10 cellular contexts compared by ENCODE assay signal in genomic region chr11:60844045-60844869, GRCh38. TPM values are rescaled to one million over a fixed set of nuclear protein-coding genes. Genes with fewer than 3 reads are reported as not detected.
DNase-seq lines count a peak whose midpoint lies in the region; ATAC-seq, FAIRE-seq and TF ChIP-seq lines count a peak whose summit lies in the region.
"Had no signal": no experiment of that assay in that cellular context is flagged by ENCODE, and none has a peak within 500 bp of the region (broad histone marks: within the 10 kb centered on the region; RNA-seq: fewer than 3 reads in every experiment).

No MANE protein-coding gene starts in this region.

- POLR2A ChIA-PET in naive thymus-derived CD4-positive, alpha-beta T cell (lab: Charles Lee), result no interaction called here

- no peak for TF ChIP-seq CTCF in CD14-positive monocyte (IDR thresholded peaks at IDR 0.05)
- no peak for TF ChIP-seq CTCF in bronchial epithelial cell (IDR thresholded peaks at IDR 0.05; ENCODE audit: insufficient read depth, low read length, severe bottlenecking)

- peak overlapping the region; percentile 78 for H3K27ac ChIP-seq in naive thymus-derived CD4-positive, alpha-beta T cell (ENCODE audit: low read depth, low read length)

- H3K4me3 Mint-ChIP-seq in CD14-positive monocyte, result peak overlapping the region; percentile 32 to 90
- peak overlapping the region; percentile 89 to 95 (median 91) for H3K4me3 Mint-ChIP-seq in naive thymus-derived CD4-positive, alpha-beta T cell

- peaks cover 29 to 30% of the 10 kb centered on the region in 2 donors for H3K36me3 Mint-ChIP-seq in CD14-positive monocyte
- H3K36me3 Mint-ChIP-seq in naive thymus-derived CD4-positive, alpha-beta T cell, result peaks cover 0 to 8% (median 3%) of the 10 kb centered on the region in 5 donors

- H3K9me3 Mint-ChIP-seq in CD14-positive monocyte, result no peaks in the 10 kb centered on the region
- H3K9me3 Mint-ChIP-seq in naive thymus-derived CD4-positive, alpha-beta T cell, result peaks cover 0 to 7% (median 0%) of the 10 kb centered on the region in 11 donors

- no peak for DNase-seq in CD14-positive monocyte (ENCODE audit: low spot score)
- DNase-seq in LHCN-M2 (ENCODE audit: low read depth), result peak; percentile 39
- peak; percentile 35 for DNase-seq in bronchial epithelial cell (ENCODE audit: low read depth)
- no peak for DNase-seq in naive thymus-derived CD4-positive, alpha-beta T cell
- no peak for DNase-seq in COR-L47 (lab: John Stamatoyannopoulos, UW)
- DNase-seq in HUDEP-2 (lab: John Stamatoyannopoulos, UW; ENCODE audit: unreplicated experiment in 76 of 76), result no peak
- no peak for DNase-seq in left cardiac atrium
- DNase-seq: activated gamma-delta T cell treated with Interleukin-2 at 50 U/mL for 16 hours, NCI-H2029 treated with DMSO at 0.1 percent for 48 hours had no signal

- CTCF ChIA-PET in naive thymus-derived CD4-positive, alpha-beta T cell (lab: Charles Lee), result interaction anchor here (1.3 kb wide), 1 partner anchor 55 kb away, joined by 4 read pairs; no protein-coding TSS in a partner anchor

- H3K27me3 Mint-ChIP-seq in CD14-positive monocyte (ENCODE audit: low read depth in 3 of 3), result peaks cover 0 to 4% (median 0%) of the 10 kb centered on the region in 3 donors
- no peaks in the 10 kb centered on the region for H3K27me3 Mint-ChIP-seq in naive thymus-derived CD4-positive, alpha-beta T cell

- H3K27ac Mint-ChIP-seq in CD14-positive monocyte, result peak overlapping the region in 3 of 7 donors; percentile 21 to 55 (median 24)
- peak overlapping the region; percentile 18 to 94 (median 59) for H3K27ac Mint-ChIP-seq in naive thymus-derived CD4-positive, alpha-beta T cell

- FAIRE-seq in bronchial epithelial cell (lab: Jason Lieb, UNC), result no peak

- H3K4me1 ChIP-seq in naive thymus-derived CD4-positive, alpha-beta T cell (ENCODE audit: control insufficient read depth in 2 of 2, insufficient read depth in 2 of 2, low read length in 2 of 2), result peaks cover 26 to 35% of the 10 kb centered on the region in 2 donors

- H3K27me3 ChIP-seq in bronchial epithelial cell (ENCODE audit: control insufficient read depth, insufficient read depth, low read length), result no peaks in the 10 kb centered on the region
- H3K27me3 ChIP-seq in naive thymus-derived CD4-positive, alpha-beta T cell (ENCODE audit: control insufficient read depth in 2 of 2, insufficient read depth in 2 of 2, low read length in 2 of 2), result no peaks in the 10 kb centered on the region

- peaks cover 5% of the 10 kb centered on the region for H3K36me3 ChIP-seq in bronchial epithelial cell (ENCODE audit: control insufficient read depth, insufficient read depth, low read length)
- H3K36me3 ChIP-seq in naive thymus-derived CD4-positive, alpha-beta T cell (ENCODE audit: control insufficient read depth in 2 of 3, insufficient read depth in 3 of 3, low read length in 3 of 3), result peaks cover 0 to 26% (median 1%) of the 10 kb centered on the region in 3 experiments

- ATAC-seq in naive thymus-derived CD4-positive, alpha-beta T cell, result no peak
- no peak for ATAC-seq in GM18858 (IDR thresholded peaks at IDR 0.05; ENCODE audit: unreplicated experiment)
- ATAC-seq in left cardiac atrium, result no peak

- H3K4me3 ChIP-seq in bronchial epithelial cell (ENCODE audit: low read depth, low read length), result no peak overlapping the region
- H3K4me3 ChIP-seq in naive thymus-derived CD4-positive, alpha-beta T cell (ENCODE audit: low read length), result peak overlapping the region; percentile 93

- intact Hi-C loops in CD14-positive monocyte (cut with micrococcal nuclease), result loop anchor here in 1 of 2 donors (5.0 kb wide), 1 partner anchor 63 kb away; the partner anchor contains the start of gene PRPF19
- intact Hi-C loops in naive thymus-derived CD4-positive, alpha-beta T cell (cut with micrococcal nuclease), result loop anchor here (5.0 kb wide), 3 partner anchors 518 to 1278 kb away; partner anchors contain the start of genes CYB561A3 (in 1 of the 2), INCENP (in 1 of the 2), SDHAF2 (in 1 of the 2) and TMEM138 (in 1 of the 2)
- intact Hi-C loops in left cardiac atrium (cut with DNase I), result no loop called here

- peaks cover 49% of the 10 kb centered on the region for H3K4me1 Mint-ChIP-seq in CD14-positive monocyte
- peaks cover 31 to 49% (median 41%) of the 10 kb centered on the region in 7 donors for H3K4me1 Mint-ChIP-seq in naive thymus-derived CD4-positive, alpha-beta T cell

- no peaks in the 10 kb centered on the region for H3K9me3 ChIP-seq in naive thymus-derived CD4-positive, alpha-beta T cell (ENCODE audit: control insufficient read depth in 2 of 3, low read length in 3 of 3)

RNA-seq across cellular contexts. Expression of gene CCDC86, which starts 2.3 kb away (rescaled TPM):
- polyA plus RNA-seq in CD14-positive monocyte, result 10 to 100 TPM in 1 of 2 donors, 1 to 10 TPM in 1; 7.2 to 10.2 TPM
- total RNA-seq in LHCN-M2 (2014; rRNA removed), result 33.1 and 34.5 TPM in 2 replicates
- 38.2 TPM for polyA plus RNA-seq in LHCN-M2 (2012)
- 7.4 TPM in 2 replicates for total RNA-seq in bronchial epithelial cell
- 10 to 100 TPM in 4 of 5 experiments, 1 to 10 TPM in 1; 9.1 to 26.2 (median 11.6) TPM for total RNA-seq in naive thymus-derived CD4-positive, alpha-beta T cell
- polyA plus RNA-seq in naive thymus-derived CD4-positive, alpha-beta T cell, result 10 to 100 TPM; 12.4 to 21.1 TPM
- total RNA-seq in left cardiac atrium, result 10 to 100 TPM in 1 of 2 donors, 1 to 10 TPM in 1; 8.7 to 19.2 TPM

RNA-seq across cellular contexts. Expression of gene PTGDR2, which starts 11.5 kb away (rescaled TPM):
- polyA plus RNA-seq in CD14-positive monocyte, result under 1 TPM; 0.46 to 0.65 TPM
- 0.06 TPM in 1 of 2 replicates, not detected in the other for total RNA-seq in LHCN-M2 (2014; rRNA removed)
- polyA plus RNA-seq in LHCN-M2 (2012), result 0.02 TPM
- 0.13 TPM in 1 of 2 replicates, not detected in the other for total RNA-seq in bronchial epithelial cell
- total RNA-seq in naive thymus-derived CD4-positive, alpha-beta T cell, result 1 to 10 TPM in 2 of 5 experiments, under 1 TPM in 2, not detected in 1; 0.57 to 4.5 (median 0.96) TPM
- polyA plus RNA-seq in naive thymus-derived CD4-positive, alpha-beta T cell, result under 1 TPM in 1 of 2 donors, not detected in 1; 0.08 TPM
- under 1 TPM in 1 of 2 donors, not detected in 1; 0.27 TPM for total RNA-seq in left cardiac atrium

RNA-seq across cellular contexts. Expression of gene ZP1, which starts 23.1 kb away (rescaled TPM):
- under 1 TPM in 1 of 2 donors, not detected in 1; 0.40 TPM for polyA plus RNA-seq in CD14-positive monocyte
- total RNA-seq in LHCN-M2 (2014; rRNA removed) (0.57 TPM in 1 of 2 replicates, not detected in the other), bronchial epithelial cell (not detected in 2 replicates), left cardiac atrium (not detected)
- polyA plus RNA-seq in LHCN-M2 (2012), result 0.18 TPM
- total RNA-seq in naive thymus-derived CD4-positive, alpha-beta T cell, result not detected
- polyA plus RNA-seq in naive thymus-derived CD4-positive, alpha-beta T cell, result not detected

RNA-seq across cellular contexts. Expression of gene MS4A10, which starts 59.1 kb away (rescaled TPM):
- polyA plus RNA-seq in CD14-positive monocyte, result not detected
- not detected in 2 replicates for total RNA-seq in LHCN-M2 (2014; rRNA removed)
- polyA plus RNA-seq in LHCN-M2 (2012), result not detected
- not detected in 2 replicates for total RNA-seq in bronchial epithelial cell
- not detected for total RNA-seq in naive thymus-derived CD4-positive, alpha-beta T cell
- polyA plus RNA-seq in naive thymus-derived CD4-positive, alpha-beta T cell, result not detected
- not detected for total RNA-seq in left cardiac atrium

Comparison
In these comparisons a context has a peak if more than half of its experiments do, and no peak if none do; other contexts are left out.
1. DNase-seq: peak in LHCN-M2 (single experiment) and bronchial epithelial cell (single experiment); none in CD14-positive monocyte (single experiment), naive thymus-derived CD4-positive, alpha-beta T cell (0 of 9), COR-L47 (single experiment), HUDEP-2 (0 of 76) and left cardiac atrium (single experiment).
2. intact Hi-C loops: an anchor here in naive thymus-derived CD4-positive, alpha-beta T cell (5.0 kb wide); none called in left cardiac atrium.